23 cellular contexts compared by ENCODE assay signal in genomic region chr12:55698241-55698955, GRCh38.
"Had no signal": no experiment of that assay in that cellular context is flagged by ENCODE, and none has a peak within 500 bp of the region (broad histone marks: within the 10 kb centered on the region; RNA-seq: fewer than 3 reads in every experiment).

No MANE protein-coding gene starts in this region.

- H3K4me2 ChIP-seq: neural progenitor cell, SK-N-SH had no signal

- H3K27ac ChIP-seq: brain microvascular endothelial cell, neural progenitor cell, pancreas, suprapubic skin, WERI-Rb-1 had no signal

- FAIRE-seq: endothelial cell of umbilical vein, pancreas, small intestine, urothelium cell line had no signal

- H3K4me3 ChIP-seq: neural progenitor cell, pancreas, suprapubic skin had no signal

- DNase-seq: activated CD4-positive, alpha-beta T cell treated with anti-CD3 and anti-CD28 coated beads, Interleukin-2, amount 50 U/mL, for 48 hours; activated gamma-delta T cell; activated T-cell treated with anti-CD3 and anti-CD28 coated beads, Interleukin-2, amount 50 U/mL, for 1 hour; amygdala; brain microvascular endothelial cell; effector CD8-positive, alpha-beta T cell; foreskin fibroblast; left cardiac atrium; naive B cell; SK-N-SH; small intestine; stimulated activated CD4-positive, alpha-beta T cell treated with anti-CD3 and anti-CD28 coated beads, Interleukin-4, amount 100 ng/mL, for 4 hours; stimulated activated CD8-positive, alpha-beta memory T cell treated with anti-CD3 and anti-CD28 coated beads, Interleukin-4, amount 100 ng/mL, for 48 hours; stimulated activated naive CD4-positive, alpha-beta T cell treated with Interleukin-2 at 50 U/mL for 16 hours; T-cell; T1000; WERI-Rb-1 had no signal

- H3K4me1 ChIP-seq: neural progenitor cell, pancreas, suprapubic skin had no signal

- H3K9me3 ChIP-seq: pancreas, SK-N-SH, suprapubic skin had no signal

- H3K9ac ChIP-seq: neural progenitor cell, SK-N-SH had no signal

- H3K36me3 ChIP-seq: brain microvascular endothelial cell, neural progenitor cell, pancreas had no signal

- ATAC-seq: activated naive CD4-positive, alpha-beta T cell treated with anti-CD3 and anti-CD28 coated beads, Interleukin-2, amount 50 U/mL, for 72 hours; left cardiac atrium; pancreas; T-cell had no signal

- H3K27me3 ChIP-seq: brain microvascular endothelial cell, neural progenitor cell, pancreas, suprapubic skin had no signal

- H2AFZ ChIP-seq: neural progenitor cell had no signal
